25 cellular contexts compared by ENCODE assay signal in the genomic region with DNA sequence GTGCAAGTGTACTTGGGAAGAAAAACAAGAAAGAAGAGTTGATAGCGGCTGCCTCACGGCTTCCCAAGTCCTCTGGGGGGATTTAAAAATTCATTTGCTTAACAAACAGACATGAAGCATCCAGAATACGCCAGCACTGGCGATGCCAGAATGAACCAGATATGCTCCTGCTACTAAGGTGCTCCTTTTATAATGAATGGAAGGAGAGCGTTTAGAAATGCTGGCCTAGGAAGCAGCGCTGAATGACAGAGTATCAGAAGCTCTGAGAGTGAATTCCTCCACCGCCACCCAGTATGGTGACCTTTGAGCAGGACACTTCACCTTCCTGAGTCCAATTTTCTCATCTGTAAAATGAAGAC.
"Had no signal": no experiment of that assay in that cellular context is flagged by ENCODE, and none has a peak within 500 bp of the region (broad histone marks: within the 10 kb centered on the region; RNA-seq: fewer than 3 reads in every experiment).

No MANE protein-coding gene starts in this region.

- H3K36me3 ChIP-seq: adrenal gland, transverse colon, uterus had no signal

- H3K36me3 Mint-ChIP-seq: activated naive CD8-positive, alpha-beta T cell; natural killer cell treated with Interleukin-12 subunit alpha and Interleukin-12 subunit beta and Interleukin-15 and Interleukin-18, amount 100 ng/mL, for 72 hours had no signal

- DNase-seq: activated B cell treated with CpG ODN at 0.5 μM for 24 hours; activated CD4-positive, alpha-beta T cell treated with anti-CD3 and anti-CD28 coated beads for 36 hours; activated CD4-positive, alpha-beta T cell treated with anti-CD3 and anti-CD28 coated beads, Interleukin-2, amount 50 U/mL, for 4 hours; activated CD8-positive, alpha-beta memory T cell treated with anti-CD3 and anti-CD28 coated beads, Interleukin-2, amount 50 U/mL, for 48 hours; activated naive CD4-positive, alpha-beta T cell; activated T-cell treated with anti-CD3 and anti-CD28 coated beads, Interleukin-2, amount 50 U/mL, for 4 hours; adrenal gland; cortex of kidney; foreskin fibroblast; left ventricle myocardium superior; mammary epithelial cell; midbrain; small intestine; stimulated activated CD4-positive, alpha-beta T cell treated with anti-CD3 and anti-CD28 coated beads, Interleukin-2, amount 100 ng/mL, for 48 hours; stimulated activated CD8-positive, alpha-beta memory T cell treated with anti-CD3 and anti-CD28 coated beads, Interleukin-4, amount 100 ng/mL, for 48 hours; stimulated activated naive B cell treated with anti-CD40 and anti-IgM and Interleukin-4, amounts not matched to agents 10 μg/mL and 1 μg/mL and 100 μg/mL, for 72 hours; T1000; transverse colon; uterus had no signal

- ATAC-seq: activated CD4-positive, alpha-beta T cell treated with anti-CD3 and anti-CD28 coated beads for 36 hours; natural killer cell treated with Interleukin-12 subunit alpha and Interleukin-12 subunit beta and Interleukin-15 and Interleukin-18, amount 100 ng/mL, for 72 hours had no signal

- H3K27ac ChIP-seq: adrenal gland, hepatocyte, parathyroid adenoma, transverse colon had no signal

- H3K79me2 ChIP-seq: hepatocyte, parathyroid adenoma had no signal

- H3K4me1 ChIP-seq: parathyroid adenoma, uterus had no signal

- H3K9ac ChIP-seq: parathyroid adenoma had no signal

- H3K9me3 Mint-ChIP-seq: activated T-cell treated with anti-CD3 and anti-CD28 coated beads, Interleukin-2, amount 50 U/mL, for 4 hours; activated T-helper 2 cell treated with anti-CD3 and anti-CD28 coated beads, Interferon-gamma antibody, Interleukin-2, Interleukin-4, amounts not matched to agents 10 μg/mL and 5 μg/mL and 100 μg/mL, durations not matched to agents 14 hours and 24 hours and 36 hours; natural killer cell treated with Interleukin-12 subunit alpha and Interleukin-12 subunit beta and Interleukin-15 and Interleukin-18, amount 100 ng/mL, for 72 hours; T-helper 1 cell treated with Interleukin-12 subunit alpha and Interleukin-12 subunit beta and Interleukin-4 antibody, amounts not matched to agents 30 μg/mL and 1 μg/mL, for 36 hours had no signal

- H3K27me3 ChIP-seq: adrenal gland, hepatocyte, uterus had no signal

- FAIRE-seq: small intestine had no signal

- H3K27ac Mint-ChIP-seq: activated B cell treated with CpG ODN at 0.5 μM for 24 hours; activated CD4-positive, alpha-beta T cell treated with anti-CD3 and anti-CD28 coated beads for 36 hours; activated naive CD8-positive, alpha-beta T cell; activated T-helper 2 cell treated with anti-CD3 and anti-CD28 coated beads, Interferon-gamma antibody, Interleukin-2, Interleukin-4, amounts not matched to agents 10 μg/mL and 5 μg/mL and 100 μg/mL, durations not matched to agents 14 hours and 24 hours and 36 hours; natural killer cell treated with Interleukin-12 subunit alpha and Interleukin-12 subunit beta and Interleukin-15 and Interleukin-18, amount 100 ng/mL, for 72 hours; stimulated activated naive B cell treated with anti-CD40 and anti-IgM and Interleukin-4, amounts not matched to agents 10 μg/mL and 1 μg/mL and 100 μg/mL, for 72 hours; T-helper 1 cell treated with Interleukin-12 subunit alpha and Interleukin-12 subunit beta and Interleukin-4 antibody, amounts not matched to agents 30 μg/mL and 1 μg/mL, for 36 hours had no signal

- H3K9me3 ChIP-seq: adrenal gland, transverse colon, uterus had no signal

- H3K4me3 ChIP-seq: adrenal gland, hepatocyte, transverse colon, uterus had no signal

- H3K4me3 Mint-ChIP-seq: activated B cell treated with CpG ODN at 0.5 μM for 24 hours; activated CD4-positive, alpha-beta T cell treated with anti-CD3 and anti-CD28 coated beads for 36 hours; activated naive CD8-positive, alpha-beta T cell; activated T-cell treated with anti-CD3 and anti-CD28 coated beads, Interleukin-2, amount 50 U/mL, for 4 hours; natural killer cell treated with Interleukin-12 subunit alpha and Interleukin-12 subunit beta and Interleukin-15 and Interleukin-18, amount 100 ng/mL, for 72 hours; stimulated activated naive B cell treated with anti-CD40 and anti-IgM and Interleukin-4, amounts not matched to agents 10 μg/mL and 1 μg/mL and 100 μg/mL, for 72 hours; T-helper 1 cell treated with Interleukin-12 subunit alpha and Interleukin-12 subunit beta and Interleukin-4 antibody, amounts not matched to agents 30 μg/mL and 1 μg/mL, for 36 hours had no signal
